ENCODE assay signal across 21 cellular contexts in the genomic region with DNA sequence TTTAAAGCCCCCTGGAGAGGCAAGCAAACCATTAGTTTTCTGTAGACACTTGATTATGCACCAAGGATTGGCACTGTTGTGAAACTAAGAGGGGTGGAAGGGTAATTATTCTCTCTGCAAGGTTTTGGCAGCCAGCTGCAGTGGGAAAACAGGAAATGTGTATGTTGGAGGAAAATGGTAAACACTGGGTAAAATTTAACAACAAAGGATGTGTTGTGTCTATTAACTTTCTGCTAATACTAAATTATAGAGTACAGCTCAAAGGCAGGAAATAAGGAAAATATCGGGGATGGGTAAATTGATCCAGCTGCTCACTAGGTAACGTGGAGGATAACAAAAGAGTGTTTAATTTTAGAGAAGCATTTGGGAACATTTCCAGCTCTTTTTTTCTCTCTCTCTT. TPM values are rescaled to one million over a fixed set of nuclear protein-coding genes. Genes with fewer than 3 reads are reported as not detected.
DNase-seq lines count a peak whose midpoint lies in the region; ATAC-seq and TF ChIP-seq lines count a peak whose summit lies in the region.
"Had no signal": no experiment of that assay in that cellular context is flagged by ENCODE, and none has a peak within 500 bp of the region (broad histone marks: within the 10 kb centered on the region; RNA-seq: fewer than 3 reads in every experiment).

No MANE protein-coding gene starts in this region.

- H3K9me3 Mint-ChIP-seq in endothelial cell (ENCODE audit: unreplicated experiment), result no peaks in the 10 kb centered on the region
- H3K9me3 Mint-ChIP-seq: activated CD4-positive, alpha-beta T cell treated with anti-CD3 and anti-CD28 coated beads, Interleukin-2, amount 10 ng/mL, durations not matched to agents 7 days and 5 days; activated naive CD4-positive, alpha-beta T cell treated with anti-CD3 and anti-CD28 coated beads, Interleukin-2, amount 50 U/mL, for 72 hours; CD4-positive, alpha-beta memory T cell; HFFc6; naive thymus-derived CD8-positive, alpha-beta T cell; stimulated activated naive CD8-positive, alpha-beta T cell treated with anti-CD3 and anti-CD28 coated beads, Interleukin-15, amount 100 ng/mL, for 72 hours had no signal

- H3K4me1 ChIP-seq in right atrium auricular region, result no peaks in the 10 kb centered on the region
- H3K4me1 ChIP-seq: psoas muscle, SJSA1 had no signal

- TF ChIP-seq CTCF in endothelial cell (IDR thresholded peaks at IDR 0.05; ENCODE audit: unreplicated experiment) (no peak), GM13976 (IDR thresholded peaks at IDR 0.05; ENCODE audit: borderline replicate concordance, control extremely low read depth, extremely low read depth, insufficient read depth, missing control alignments) (no peak), right atrium auricular region (IDR thresholded peaks at IDR 0.05) (no peak)

- H3K9me3 ChIP-seq in right atrium auricular region, result no peaks in the 10 kb centered on the region
- H3K9me3 ChIP-seq: psoas muscle, SJSA1 had no signal

- no peaks in the 10 kb centered on the region for H3K27me3 Mint-ChIP-seq in endothelial cell (ENCODE audit: unreplicated experiment)
- H3K27me3 Mint-ChIP-seq: activated CD4-positive, alpha-beta T cell treated with anti-CD3 and anti-CD28 coated beads, Interleukin-2, amount 10 ng/mL, durations not matched to agents 7 days and 5 days; CD4-positive, alpha-beta memory T cell; naive thymus-derived CD8-positive, alpha-beta T cell; stimulated activated naive CD8-positive, alpha-beta T cell treated with anti-CD3 and anti-CD28 coated beads, Interleukin-15, amount 100 ng/mL, for 72 hours had no signal

- H3K4me3 ChIP-seq in right atrium auricular region, result no peak overlapping the region
- H3K4me3 ChIP-seq: cardiac muscle cell, lung, psoas muscle, SJSA1 had no signal

- H3K27me3 ChIP-seq in right atrium auricular region, result no peaks in the 10 kb centered on the region
- H3K27me3 ChIP-seq: cardiac muscle cell, SJSA1 had no signal

- DNase-seq in NOMO-1 treated with DMSO at 0.1 percent for 48 hours (lab: John Stamatoyannopoulos, UW; ENCODE audit: unreplicated experiment) (peak; percentile 21), NOMO-1 treated with dmso at 0.1 percent for 144 hours (lab: John Stamatoyannopoulos, UW; ENCODE audit: unreplicated experiment) (no peak), NCI-H446 (lab: John Stamatoyannopoulos, UW) (peak; percentile 3 to 24), endothelial cell (ENCODE audit: low spot score) (no peak), renal cortical epithelial cell (ENCODE audit: low read depth) (peak; percentile 41), GM13976 (ENCODE audit: low spot score) (no peak), right atrium auricular region (ENCODE audit: low spot score) (no peak)
- DNase-seq: activated CD4-positive, alpha-beta T cell treated with anti-CD3 and anti-CD28 coated beads, Interleukin-2, amount 10 ng/mL, durations not matched to agents 7 days and 5 days; CD4-positive, alpha-beta memory T cell; effector CD8-positive, alpha-beta T cell; HFFc6; KG1; naive thymus-derived CD8-positive, alpha-beta T cell; NCI-H187; psoas muscle; stimulated activated naive CD8-positive, alpha-beta T cell treated with anti-CD3 and anti-CD28 coated beads, Interleukin-15, amount 100 ng/mL, for 72 hours had no signal

- no peak for ATAC-seq in GM21447 (IDR thresholded peaks at IDR 0.05; ENCODE audit: unreplicated experiment)
- ATAC-seq: activated naive CD4-positive, alpha-beta T cell treated with anti-CD3 and anti-CD28 coated beads, Interleukin-2, amount 50 U/mL, for 72 hours; naive thymus-derived CD8-positive, alpha-beta T cell; psoas muscle; stimulated activated naive CD8-positive, alpha-beta T cell treated with anti-CD3 and anti-CD28 coated beads, Interleukin-15, amount 100 ng/mL, for 72 hours had no signal

- peaks cover 14% of the 10 kb centered on the region for H3K36me3 ChIP-seq in right atrium auricular region

- H3K27ac ChIP-seq in right atrium auricular region, result no peak overlapping the region
- H3K27ac ChIP-seq: cardiac muscle cell, psoas muscle, SJSA1 had no signal

- peak overlapping the region; percentile 61 for H3K27ac Mint-ChIP-seq in endothelial cell (ENCODE audit: unreplicated experiment)
- H3K27ac Mint-ChIP-seq: activated CD4-positive, alpha-beta T cell treated with anti-CD3 and anti-CD28 coated beads, Interleukin-2, amount 10 ng/mL, durations not matched to agents 7 days and 5 days; CD4-positive, alpha-beta memory T cell; HFFc6; stimulated activated naive CD8-positive, alpha-beta T cell treated with anti-CD3 and anti-CD28 coated beads, Interleukin-15, amount 100 ng/mL, for 72 hours had no signal

- H3K36me3 Mint-ChIP-seq in endothelial cell (ENCODE audit: low read depth, unreplicated experiment), result no peaks in the 10 kb centered on the region
- H3K36me3 Mint-ChIP-seq: activated naive CD4-positive, alpha-beta T cell treated with anti-CD3 and anti-CD28 coated beads, Interleukin-2, amount 50 U/mL, for 72 hours had no signal

- peaks cover 17% of the 10 kb centered on the region for H3K4me1 Mint-ChIP-seq in endothelial cell (ENCODE audit: unreplicated experiment)
- H3K4me1 Mint-ChIP-seq: activated CD4-positive, alpha-beta T cell treated with anti-CD3 and anti-CD28 coated beads, Interleukin-2, amount 10 ng/mL, durations not matched to agents 7 days and 5 days; naive thymus-derived CD8-positive, alpha-beta T cell; stimulated activated naive CD8-positive, alpha-beta T cell treated with anti-CD3 and anti-CD28 coated beads, Interleukin-15, amount 100 ng/mL, for 72 hours had no signal

- in situ Hi-C loops in GM13976 (cut with MboI; ENCODE audit: low sequenced_read_pairs, unreplicated experiment), result no loop called here

- H3K4me3 Mint-ChIP-seq in endothelial cell (ENCODE audit: unreplicated experiment), result no peak overlapping the region
- H3K4me3 Mint-ChIP-seq: activated CD4-positive, alpha-beta T cell treated with anti-CD3 and anti-CD28 coated beads, Interleukin-2, amount 10 ng/mL, durations not matched to agents 7 days and 5 days; CD4-positive, alpha-beta memory T cell; HFFc6; naive thymus-derived CD8-positive, alpha-beta T cell; stimulated activated naive CD8-positive, alpha-beta T cell treated with anti-CD3 and anti-CD28 coated beads, Interleukin-15, amount 100 ng/mL, for 72 hours had no signal

RNA-seq across cellular contexts. Expression of a gene that starts 41.5 kb away (rescaled TPM):
- total RNA-seq in endothelial cell (ENCODE audit: unreplicated experiment) (10.4 TPM), renal cortical epithelial cell (18.1 and 28.5 TPM in 2 replicates), right atrium auricular region (10 to 100 TPM in 1 of 2 donors, 1 to 10 TPM in 1; 6.4 to 10.9 TPM)

Comparison
In these comparisons a context has a peak if more than half of its experiments do, and no peak if none do; other contexts are left out.
1. DNase-seq: peak in NOMO-1 treated with DMSO at 0.1 percent for 48 hours (single experiment), NCI-H446 (2 of 2) and renal cortical epithelial cell (single experiment); none in NOMO-1 treated with dmso at 0.1 percent for 144 hours (single experiment), endothelial cell (single experiment), GM13976 (single experiment) and right atrium auricular region (single experiment).